ENCODE assay signal across 19 cellular contexts in the genomic region with DNA sequence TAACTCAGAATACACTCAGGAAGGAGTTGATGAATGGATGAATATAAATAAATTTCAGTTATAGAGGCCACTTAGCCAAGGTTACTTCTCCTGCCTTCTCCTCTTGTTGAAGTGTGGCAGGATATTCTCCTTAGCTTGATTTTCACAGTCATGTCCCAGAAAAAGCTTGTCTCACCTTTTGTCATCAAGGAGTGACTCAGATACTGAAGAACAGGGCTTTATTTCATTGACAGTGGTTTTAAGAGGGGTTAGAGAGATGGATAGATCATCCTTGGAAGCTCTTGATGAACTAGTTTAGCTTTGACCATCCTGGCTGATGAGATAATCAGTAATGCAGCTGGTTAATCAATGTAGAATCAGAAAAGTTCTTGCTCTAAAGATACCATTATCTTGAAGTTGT. TPM values are rescaled to one million over a fixed set of nuclear protein-coding genes. Genes with fewer than 3 reads are reported as not detected.
DNase-seq lines count a peak whose midpoint lies in the region; ATAC-seq, FAIRE-seq and TF ChIP-seq lines count a peak whose summit lies in the region.
"Had no signal": no experiment of that assay in that cellular context is flagged by ENCODE, and none has a peak within 500 bp of the region (broad histone marks: within the 10 kb centered on the region; RNA-seq: fewer than 3 reads in every experiment).

No MANE protein-coding gene starts in this region.

- H3K4me1 Mint-ChIP-seq in naive thymus-derived CD4-positive, alpha-beta T cell: peaks cover 5 to 18% (median 10%) of the 10 kb centered on the region in 7 donors
- peaks cover 20% of the 10 kb centered on the region for H3K4me1 Mint-ChIP-seq in activated T-helper 2 cell treated with anti-CD3 and anti-CD28 coated beads, Interferon-gamma antibody, Interleukin-2, Interleukin-4, amounts not matched to agents 10 μg/mL and 5 μg/mL and 100 μg/mL, durations not matched to agents 14 hours and 24 hours and 36 hours (ENCODE audit: low read depth)

- ATAC-seq in naive thymus-derived CD4-positive, alpha-beta T cell: no peak
- ATAC-seq in SK-N-SH treated with all-trans-retinoic acid at 6 μM for 48 hours: no peak

- H3K27ac Mint-ChIP-seq in naive thymus-derived CD4-positive, alpha-beta T cell: peak overlapping the region in 5 of 9 donors; percentile 23 to 78 (median 58)
- H3K27ac Mint-ChIP-seq in activated T-helper 2 cell treated with anti-CD3 and anti-CD28 coated beads, Interferon-gamma antibody, Interleukin-2, Interleukin-4, amounts not matched to agents 10 μg/mL and 5 μg/mL and 100 μg/mL, durations not matched to agents 14 hours and 24 hours and 36 hours: no peak overlapping the region
- H3K27ac Mint-ChIP-seq: CD14-positive monocyte, HFFc6 had no signal

- H3K4me3 ChIP-seq in bronchial epithelial cell (ENCODE audit: low read depth, low read length): no peak overlapping the region
- no peak overlapping the region for H3K4me3 ChIP-seq in naive thymus-derived CD4-positive, alpha-beta T cell (ENCODE audit: low read length)

- TF ChIP-seq CTCF in bronchial epithelial cell (IDR thresholded peaks at IDR 0.05; ENCODE audit: insufficient read depth, low read length, severe bottlenecking): no peak

- H3K9me3 ChIP-seq in naive thymus-derived CD4-positive, alpha-beta T cell (ENCODE audit: control insufficient read depth in 2 of 3, low read length in 3 of 3): no peaks in the 10 kb centered on the region

- POLR2A ChIA-PET in naive thymus-derived CD4-positive, alpha-beta T cell (lab: Charles Lee): interaction anchor here (0.9 to 1.0 kb wide), 2 partner anchors 13 to 151 kb away, joined by 3 read pairs; no protein-coding TSS in a partner anchor

- H3K27me3 Mint-ChIP-seq in naive thymus-derived CD4-positive, alpha-beta T cell: no peaks in the 10 kb centered on the region
- H3K27me3 Mint-ChIP-seq in activated T-helper 2 cell treated with anti-CD3 and anti-CD28 coated beads, Interferon-gamma antibody, Interleukin-2, Interleukin-4, amounts not matched to agents 10 μg/mL and 5 μg/mL and 100 μg/mL, durations not matched to agents 14 hours and 24 hours and 36 hours (ENCODE audit: low read depth): no peaks in the 10 kb centered on the region

- H3K27me3 ChIP-seq in bronchial epithelial cell (ENCODE audit: control insufficient read depth, insufficient read depth, low read length): no peaks in the 10 kb centered on the region
- no peaks in the 10 kb centered on the region for H3K27me3 ChIP-seq in naive thymus-derived CD4-positive, alpha-beta T cell (ENCODE audit: control insufficient read depth in 2 of 2, insufficient read depth in 2 of 2, low read length in 2 of 2)

- intact Hi-C loops in naive thymus-derived CD4-positive, alpha-beta T cell (cut with micrococcal nuclease): no loop called here
- intact Hi-C loops in activated T-helper 2 cell treated with anti-CD3 and anti-CD28 coated beads, Interferon-gamma antibody, Interleukin-2, Interleukin-4, amounts not matched to agents 10 μg/mL and 5 μg/mL and 100 μg/mL, durations not matched to agents 14 hours and 24 hours and 36 hours (cut with micrococcal nuclease): no loop called here

- CTCF ChIA-PET in naive thymus-derived CD4-positive, alpha-beta T cell (lab: Charles Lee): interaction anchor here (0.7 kb wide), 1 partner anchor 36 kb away, joined by 3 read pairs; no protein-coding TSS in a partner anchor

- H3K36me3 ChIP-seq in bronchial epithelial cell (ENCODE audit: control insufficient read depth, insufficient read depth, low read length): no peaks in the 10 kb centered on the region
- H3K36me3 ChIP-seq in naive thymus-derived CD4-positive, alpha-beta T cell (ENCODE audit: control insufficient read depth in 2 of 3, insufficient read depth in 3 of 3, low read length in 3 of 3): no peaks in the 10 kb centered on the region

- H3K4me3 Mint-ChIP-seq in naive thymus-derived CD4-positive, alpha-beta T cell: no peak overlapping the region
- no peak overlapping the region for H3K4me3 Mint-ChIP-seq in activated T-helper 2 cell treated with anti-CD3 and anti-CD28 coated beads, Interferon-gamma antibody, Interleukin-2, Interleukin-4, amounts not matched to agents 10 μg/mL and 5 μg/mL and 100 μg/mL, durations not matched to agents 14 hours and 24 hours and 36 hours (ENCODE audit: low read depth)
- H3K4me3 Mint-ChIP-seq: CD14-positive monocyte, HFFc6 had no signal

- peak; percentile 32 for DNase-seq in DMS53 treated with DMSO at 0.1 percent for 48 hours (lab: John Stamatoyannopoulos, UW; ENCODE audit: unreplicated experiment)
- DNase-seq in HT1080 (ENCODE audit: low read depth): peak; percentile 69
- DNase-seq in bronchial epithelial cell (ENCODE audit: low read depth): peak; percentile 82
- no peak for DNase-seq in naive thymus-derived CD4-positive, alpha-beta T cell
- no peak for DNase-seq in SHP77 treated with DMSO at 0.1 percent for 48 hours (lab: John Stamatoyannopoulos, UW)
- no peak for DNase-seq in activated T-helper 2 cell treated with anti-CD3 and anti-CD28 coated beads, Interferon-gamma antibody, Interleukin-2, Interleukin-4, amounts not matched to agents 10 μg/mL and 5 μg/mL and 100 μg/mL, durations not matched to agents 14 hours and 24 hours and 36 hours (ENCODE audit: low spot score)
- DNase-seq: ACHN, AML-193, GDM1, H7, HFFc6, KG1, MV-4-11, NCI-H1694 treated with DMSO at 0.1 percent for 48 hours, NCI-H510A, NCI-H774, SIG-M5 had no signal

- peaks cover 0 to 11% (median 0%) of the 10 kb centered on the region in 5 donors for H3K36me3 Mint-ChIP-seq in naive thymus-derived CD4-positive, alpha-beta T cell
- H3K36me3 Mint-ChIP-seq in activated T-helper 2 cell treated with anti-CD3 and anti-CD28 coated beads, Interferon-gamma antibody, Interleukin-2, Interleukin-4, amounts not matched to agents 10 μg/mL and 5 μg/mL and 100 μg/mL, durations not matched to agents 14 hours and 24 hours and 36 hours (ENCODE audit: low read depth): peaks cover 3% of the 10 kb centered on the region
- H3K36me3 Mint-ChIP-seq: CD14-positive monocyte had no signal

- peaks cover 0 to 5% (median 0%) of the 10 kb centered on the region in 11 donors for H3K9me3 Mint-ChIP-seq in naive thymus-derived CD4-positive, alpha-beta T cell
- H3K9me3 Mint-ChIP-seq in activated T-helper 2 cell treated with anti-CD3 and anti-CD28 coated beads, Interferon-gamma antibody, Interleukin-2, Interleukin-4, amounts not matched to agents 10 μg/mL and 5 μg/mL and 100 μg/mL, durations not matched to agents 14 hours and 24 hours and 36 hours: peaks cover 8% of the 10 kb centered on the region

- FAIRE-seq in bronchial epithelial cell (lab: Jason Lieb, UNC): no peak

- H3K27ac ChIP-seq in naive thymus-derived CD4-positive, alpha-beta T cell (ENCODE audit: low read depth, low read length): no peak overlapping the region

- H3K4me1 ChIP-seq in naive thymus-derived CD4-positive, alpha-beta T cell (ENCODE audit: control insufficient read depth in 2 of 2, insufficient read depth in 2 of 2, low read length in 2 of 2): no peaks in the 10 kb centered on the region

TF ChIP-seq in SK-N-SH treated with all-trans-retinoic acid at 6 μM for 48 hours, 23 proteins besides CTCF, POLR2A, EP300 and RAD21 (continues in another document):
- TF ChIP-seq, protein P1, sequence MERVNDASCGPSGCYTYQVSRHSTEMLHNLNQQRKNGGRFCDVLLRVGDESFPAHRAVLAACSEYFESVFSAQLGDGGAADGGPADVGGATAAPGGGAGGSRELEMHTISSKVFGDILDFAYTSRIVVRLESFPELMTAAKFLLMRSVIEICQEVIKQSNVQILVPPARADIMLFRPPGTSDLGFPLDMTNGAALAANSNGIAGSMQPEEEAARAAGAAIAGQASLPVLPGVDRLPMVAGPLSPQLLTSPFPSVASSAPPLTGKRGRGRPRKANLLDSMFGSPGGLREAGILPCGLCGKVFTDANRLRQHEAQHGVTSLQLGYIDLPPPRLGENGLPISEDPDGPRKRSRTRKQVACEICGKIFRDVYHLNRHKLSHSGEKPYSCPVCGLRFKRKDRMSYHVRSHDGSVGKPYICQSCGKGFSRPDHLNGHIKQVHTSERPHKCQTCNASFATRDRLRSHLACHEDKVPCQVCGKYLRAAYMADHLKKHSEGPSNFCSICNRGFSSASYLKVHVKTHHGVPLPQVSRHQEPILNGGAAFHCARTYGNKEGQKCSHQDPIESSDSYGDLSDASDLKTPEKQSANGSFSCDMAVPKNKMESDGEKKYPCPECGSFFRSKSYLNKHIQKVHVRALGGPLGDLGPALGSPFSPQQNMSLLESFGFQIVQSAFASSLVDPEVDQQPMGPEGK (CRISPR knock-in tag; IDR thresholded peaks at IDR 0.05; ENCODE audit: borderline replicate concordance): no peak
- TF ChIP-seq OSR1 (CRISPR knock-in tag; IDR thresholded peaks at IDR 0.05): no peak
- TF ChIP-seq CSDC2 (CRISPR knock-in tag; IDR thresholded peaks at IDR 0.05): no peak
- TF ChIP-seq SNAI2 (CRISPR knock-in tag; IDR thresholded peaks at IDR 0.05): no peak

RNA-seq across cellular contexts. Expression of a gene that starts 35.0 kb away (rescaled TPM):
- total RNA-seq in HT1080 (2014; rRNA removed; shearing (Covaris generic)): 0.63 and 5.3 TPM in 2 replicates
- polyA plus RNA-seq in HT1080 (2015; cell fraction: cytosol; rRNA removed): 2.5 and 2.6 TPM in 2 replicates
- polyA plus RNA-seq in HT1080 (2015; cell fraction: nucleus; rRNA removed): 2.4 and 2.6 TPM in 2 replicates
- total RNA-seq in bronchial epithelial cell: 0.26 TPM in 2 replicates
- total RNA-seq in naive thymus-derived CD4-positive, alpha-beta T cell: under 1 TPM; 0.22 to 0.93 (median 0.30) TPM
- polyA plus RNA-seq in naive thymus-derived CD4-positive, alpha-beta T cell: under 1 TPM in 1 of 2 donors, not detected in 1; 0.07 TPM
- total RNA-seq in activated T-helper 2 cell treated with anti-CD3 and anti-CD28 coated beads, Interferon-gamma antibody, Interleukin-2, Interleukin-4, amounts not matched to agents 10 μg/mL and 5 μg/mL and 100 μg/mL, durations not matched to agents 14 hours and 24 hours and 36 hours: 0.14 and 0.23 TPM in 2 replicates
- total RNA-seq: H7 had no signal
- polyA plus RNA-seq: CD14-positive monocyte had no signal

RNA-seq across cellular contexts. Expression of a gene that starts 54.2 kb away (rescaled TPM):
- 53.8 and 57.6 TPM in 2 replicates for total RNA-seq in HT1080 (2014; rRNA removed; shearing (Covaris generic))
- 76.4 and 101 TPM in 2 replicates for polyA plus RNA-seq in HT1080 (2015; cell fraction: cytosol; rRNA removed)
- 159 and 168 TPM in 2 replicates for polyA plus RNA-seq in HT1080 (2015; cell fraction: nucleus; rRNA removed)
- total RNA-seq in bronchial epithelial cell: 28.3 and 34.5 TPM in 2 replicates
- 100 to 1,000 TPM in 2 of 5 experiments, 10 to 100 TPM in 3; 39.7 to 112 (median 67.9) TPM for total RNA-seq in naive thymus-derived CD4-positive, alpha-beta T cell
- 10 to 100 TPM; 30.0 to 50.8 TPM for polyA plus RNA-seq in naive thymus-derived CD4-positive, alpha-beta T cell
- total RNA-seq in activated T-helper 2 cell treated with anti-CD3 and anti-CD28 coated beads, Interferon-gamma antibody, Interleukin-2, Interleukin-4, amounts not matched to agents 10 μg/mL and 5 μg/mL and 100 μg/mL, durations not matched to agents 14 hours and 24 hours and 36 hours: 34.7 and 37.6 TPM in 2 replicates

Comparison
In these comparisons a context has a peak if more than half of its experiments do, and no peak if none do; other contexts are left out.
1. DNase-seq: peak in DMS53 treated with DMSO at 0.1 percent for 48 hours (single experiment), HT1080 (single experiment) and bronchial epithelial cell (single experiment); none in naive thymus-derived CD4-positive, alpha-beta T cell (0 of 9), SHP77 treated with DMSO at 0.1 percent for 48 hours (single experiment) and activated T-helper 2 cell treated with anti-CD3 and anti-CD28 coated beads, Interferon-gamma antibody, Interleukin-2, Interleukin-4, amounts not matched to agents 10 μg/mL and 5 μg/mL and 100 μg/mL, durations not matched to agents 14 hours and 24 hours and 36 hours (single experiment).